Comparison of ENCODE assay signal across 1 cellular context in the genomic region with DNA sequence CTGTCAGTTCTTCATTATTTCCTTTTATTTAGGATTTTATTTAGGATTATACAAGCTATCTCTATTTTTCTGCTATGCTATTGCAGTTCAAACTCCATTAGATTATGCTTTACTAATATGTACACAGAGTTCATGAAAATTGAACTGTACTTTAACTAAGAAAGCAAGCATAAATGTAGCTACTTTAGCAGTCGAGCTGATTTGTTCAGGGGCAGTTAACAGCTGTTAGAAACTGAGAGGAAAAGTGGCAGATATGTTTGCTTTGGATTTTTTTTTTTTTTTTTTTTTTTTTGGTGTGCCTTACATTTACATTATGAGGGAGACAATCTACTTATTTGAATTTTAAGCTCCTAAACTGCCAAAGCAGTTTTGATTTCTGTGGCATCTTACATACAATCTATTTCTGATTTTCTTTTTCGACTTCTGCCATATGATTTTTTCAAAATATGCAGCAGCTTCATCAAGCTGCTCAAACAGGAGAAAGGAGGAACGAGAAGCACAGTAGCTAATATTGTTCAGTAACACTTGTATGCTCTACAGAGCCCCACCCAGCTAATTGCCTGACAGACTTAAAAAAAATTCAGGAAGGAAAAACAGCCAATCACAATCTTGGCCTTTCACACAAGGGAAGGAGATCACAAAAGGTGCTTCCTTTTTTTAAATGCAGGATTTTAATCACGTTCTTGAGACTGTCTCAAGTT.
TF ChIP-seq lines count a peak whose summit lies in the region.

No MANE protein-coding gene starts in this region.

TF ChIP-seq in WTC11, 78 proteins besides CTCF, POLR2A, EP300 and RAD21 (continued from another document):
- TF ChIP-seq, protein P1, sequence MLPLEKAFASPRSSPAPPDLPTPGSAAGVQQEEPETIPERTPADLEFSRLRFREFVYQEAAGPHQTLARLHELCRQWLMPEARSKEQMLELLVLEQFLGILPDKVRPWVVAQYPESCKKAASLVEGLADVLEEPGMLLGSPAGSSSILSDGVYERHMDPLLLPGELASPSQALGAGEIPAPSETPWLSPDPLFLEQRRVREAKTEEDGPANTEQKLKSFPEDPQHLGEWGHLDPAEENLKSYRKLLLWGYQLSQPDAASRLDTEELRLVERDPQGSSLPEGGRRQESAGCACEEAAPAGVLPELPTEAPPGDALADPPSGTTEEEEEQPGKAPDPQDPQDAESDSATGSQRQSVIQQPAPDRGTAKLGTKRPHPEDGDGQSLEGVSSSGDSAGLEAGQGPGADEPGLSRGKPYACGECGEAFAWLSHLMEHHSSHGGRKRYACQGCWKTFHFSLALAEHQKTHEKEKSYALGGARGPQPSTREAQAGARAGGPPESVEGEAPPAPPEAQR (CRISPR knock-in tag; IDR thresholded peaks at IDR 0.05), result no peak
- TF ChIP-seq TP53 (CRISPR knock-in tag; IDR thresholded peaks at IDR 0.05) (no peak), JUN (CRISPR knock-in tag; IDR thresholded peaks at IDR 0.05) (no peak), ZNF121 (CRISPR knock-in tag; IDR thresholded peaks at IDR 0.05) (no peak), ZNF416 (CRISPR knock-in tag; IDR thresholded peaks at IDR 0.05) (no peak)
